1 cellular context compared by ENCODE assay signal in genomic region chr4:8170341-8170740, GRCh38.
TF ChIP-seq lines count a peak whose summit lies in the region.

No MANE protein-coding gene starts in this region.

TF ChIP-seq in HepG2, 621 proteins besides CTCF, POLR2A, EP300 and RAD21:
- TF ChIP-seq SP140L (CRISPR knock-in tag; IDR thresholded peaks at IDR 0.05; ENCODE audit: borderline replicate concordance) (no peak), GTF3A (CRISPR knock-in tag; conservative IDR thresholded peaks at IDR 0.05) (no peak), TGIF2 (CRISPR knock-in tag; IDR thresholded peaks at IDR 0.05) (no peak), NFE2L1 (CRISPR knock-in tag; IDR thresholded peaks at IDR 0.05; ENCODE audit: borderline replicate concordance) (no peak), ZNF274 (CRISPR knock-in tag; IDR thresholded peaks at IDR 0.05) (no peak), PPARG (CRISPR knock-in tag; conservative IDR thresholded peaks at IDR 0.05) (no peak), HINFP (CRISPR knock-in tag; IDR thresholded peaks at IDR 0.05; ENCODE audit: low read depth) (no peak), ZNF619 (CRISPR knock-in tag; IDR thresholded peaks at IDR 0.05) (no peak), KIAA2018 (CRISPR knock-in tag; IDR thresholded peaks at IDR 0.05; ENCODE audit: borderline replicate concordance) (no peak)
